In genomic region chr15:70203981-70204560, GRCh38 we compare ENCODE assay signal across 23 cellular contexts.
"Had no signal": no experiment of that assay in that cellular context is flagged by ENCODE, and none has a peak within 500 bp of the region (broad histone marks: within the 10 kb centered on the region; RNA-seq: fewer than 3 reads in every experiment).

No MANE protein-coding gene starts in this region.

- H3K4me2 ChIP-seq: smooth muscle cell had no signal

- DNase-seq: activated CD4-positive, alpha-beta T cell treated with anti-CD3 and anti-CD28 coated beads, Interleukin-2, amount 10 ng/mL, durations not matched to agents 7 days and 5 days; activated CD4-positive, CD25-positive, alpha-beta regulatory T cell treated with anti-CD3 and anti-CD28 coated beads, Interleukin-2, amount 50 U/mL, for 72 hours; activated CD8-positive, alpha-beta memory T cell treated with anti-CD3 and anti-CD28 coated beads, Interleukin-2, amount 10 ng/mL, durations not matched to agents 7 days and 5 days; activated CD8-positive, alpha-beta T cell treated with anti-CD3 and anti-CD28 coated beads for 36 hours; activated effector memory CD4-positive, alpha-beta T cell treated with anti-CD3 and anti-CD28 coated beads, Interleukin-2, amount 50 U/mL, for 16 hours; activated naive CD4-positive, alpha-beta T cell treated with anti-CD3 and anti-CD28 coated beads, Interleukin-2, amount 10 ng/mL, durations not matched to agents 7 days and 5 days; activated T-cell treated with anti-CD3 and anti-CD28 coated beads for 4 hours; amygdala; heart right ventricle; islet precursor cell; left colon; naive B cell; occipital lobe; posterior cingulate gyrus; sigmoid colon; stimulated activated CD4-positive, alpha-beta T cell treated with anti-CD3 and anti-CD28 coated beads, Interleukin-2, amount 100 ng/mL, for 48 hours; stimulated activated CD8-positive, alpha-beta memory T cell treated with anti-CD3 and anti-CD28 coated beads, Interleukin-4, amount 100 ng/mL, for 48 hours; stimulated activated naive CD4-positive, alpha-beta T cell; T-helper 17 cell; WERI-Rb-1 had no signal

- H3K36me3 Mint-ChIP-seq: activated CD8-positive, alpha-beta memory T cell treated with anti-CD3 and anti-CD28 coated beads, Interleukin-2, amount 10 ng/mL, durations not matched to agents 7 days and 5 days; activated naive CD4-positive, alpha-beta T cell treated with anti-CD3 and anti-CD28 coated beads, Interleukin-2, amount 10 ng/mL, durations not matched to agents 7 days and 5 days; naive B cell had no signal

- H3K36me3 ChIP-seq: cardiac muscle cell, heart right ventricle, sigmoid colon, WERI-Rb-1 had no signal

- H3K27ac ChIP-seq: cardiac muscle cell, epithelial cell of prostate, heart right ventricle, sigmoid colon, WERI-Rb-1 had no signal

- H3K4me1 Mint-ChIP-seq: activated CD4-positive, alpha-beta T cell treated with anti-CD3 and anti-CD28 coated beads, Interleukin-2, amount 10 ng/mL, durations not matched to agents 7 days and 5 days; activated CD8-positive, alpha-beta memory T cell treated with anti-CD3 and anti-CD28 coated beads, Interleukin-2, amount 10 ng/mL, durations not matched to agents 7 days and 5 days; activated naive CD4-positive, alpha-beta T cell treated with anti-CD3 and anti-CD28 coated beads, Interleukin-2, amount 10 ng/mL, durations not matched to agents 7 days and 5 days had no signal

- H3K9me3 Mint-ChIP-seq: activated CD4-positive, alpha-beta T cell treated with anti-CD3 and anti-CD28 coated beads, Interleukin-2, amount 10 ng/mL, durations not matched to agents 7 days and 5 days; activated CD8-positive, alpha-beta T cell treated with anti-CD3 and anti-CD28 coated beads for 36 hours; activated naive CD4-positive, alpha-beta T cell treated with anti-CD3 and anti-CD28 coated beads, Interleukin-2, amount 10 ng/mL, durations not matched to agents 7 days and 5 days; naive B cell had no signal

- H3K4me3 ChIP-seq: cardiac muscle cell, heart right ventricle, sigmoid colon, smooth muscle cell had no signal

- H3K27me3 Mint-ChIP-seq: activated CD8-positive, alpha-beta T cell treated with anti-CD3 and anti-CD28 coated beads for 36 hours had no signal

- H3K27ac Mint-ChIP-seq: activated CD4-positive, alpha-beta T cell treated with anti-CD3 and anti-CD28 coated beads, Interleukin-2, amount 10 ng/mL, durations not matched to agents 7 days and 5 days; activated CD8-positive, alpha-beta memory T cell treated with anti-CD3 and anti-CD28 coated beads, Interleukin-2, amount 10 ng/mL, durations not matched to agents 7 days and 5 days; activated CD8-positive, alpha-beta T cell treated with anti-CD3 and anti-CD28 coated beads for 36 hours; activated naive CD4-positive, alpha-beta T cell treated with anti-CD3 and anti-CD28 coated beads, Interleukin-2, amount 10 ng/mL, durations not matched to agents 7 days and 5 days; T-helper 17 cell had no signal

- ATAC-seq: activated CD8-positive, alpha-beta memory T cell treated with anti-CD3 and anti-CD28 coated beads, Interleukin-2, amount 10 ng/mL, durations not matched to agents 7 days and 5 days; activated CD8-positive, alpha-beta T cell treated with anti-CD3 and anti-CD28 coated beads for 36 hours; heart right ventricle; left colon; T-helper 17 cell had no signal

- H3K4me3 Mint-ChIP-seq: activated CD4-positive, alpha-beta T cell treated with anti-CD3 and anti-CD28 coated beads, Interleukin-2, amount 10 ng/mL, durations not matched to agents 7 days and 5 days; activated CD8-positive, alpha-beta memory T cell treated with anti-CD3 and anti-CD28 coated beads, Interleukin-2, amount 10 ng/mL, durations not matched to agents 7 days and 5 days; activated CD8-positive, alpha-beta T cell treated with anti-CD3 and anti-CD28 coated beads for 36 hours; activated naive CD4-positive, alpha-beta T cell treated with anti-CD3 and anti-CD28 coated beads, Interleukin-2, amount 10 ng/mL, durations not matched to agents 7 days and 5 days; naive B cell; T-helper 17 cell had no signal

- H3K9me3 ChIP-seq: heart right ventricle, sigmoid colon had no signal

- H3K27me3 ChIP-seq: sigmoid colon had no signal
